1 cellular context compared by ENCODE assay signal in the genomic region with DNA sequence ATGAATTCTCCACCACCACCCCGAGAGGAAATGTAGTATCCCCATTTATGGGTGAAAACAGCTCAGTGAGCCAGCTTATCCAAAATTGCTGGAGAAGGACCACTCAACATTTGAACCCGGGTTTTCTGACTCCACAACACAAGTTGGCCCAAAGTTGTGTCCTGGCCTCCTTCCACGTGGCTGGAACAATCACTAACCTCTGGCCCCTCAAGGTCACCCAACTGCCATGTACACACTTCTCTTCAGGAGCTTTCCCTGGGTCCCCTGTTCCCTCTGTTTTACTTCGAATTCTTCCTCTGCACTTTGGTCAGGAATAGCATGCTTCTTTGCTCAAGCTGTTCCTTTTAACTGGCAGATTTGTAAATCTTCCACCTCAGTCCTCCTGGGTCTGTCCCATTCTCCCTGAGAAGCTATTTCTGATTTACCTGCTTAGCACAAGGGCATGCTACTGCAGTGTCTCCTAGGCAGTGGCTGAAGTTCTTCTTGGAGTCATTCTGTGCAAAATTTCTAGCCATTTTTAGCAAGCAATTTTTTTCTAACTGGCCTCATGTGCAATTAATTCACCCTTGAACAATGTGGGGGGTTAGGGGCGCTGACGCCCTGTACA.
TF ChIP-seq lines count a peak whose summit lies in the region.

No MANE protein-coding gene starts in this region.

TF ChIP-seq in HepG2, 621 proteins besides CTCF, POLR2A, EP300 and RAD21 (continued from another document and continues in another):
- TF ChIP-seq, protein P1, sequence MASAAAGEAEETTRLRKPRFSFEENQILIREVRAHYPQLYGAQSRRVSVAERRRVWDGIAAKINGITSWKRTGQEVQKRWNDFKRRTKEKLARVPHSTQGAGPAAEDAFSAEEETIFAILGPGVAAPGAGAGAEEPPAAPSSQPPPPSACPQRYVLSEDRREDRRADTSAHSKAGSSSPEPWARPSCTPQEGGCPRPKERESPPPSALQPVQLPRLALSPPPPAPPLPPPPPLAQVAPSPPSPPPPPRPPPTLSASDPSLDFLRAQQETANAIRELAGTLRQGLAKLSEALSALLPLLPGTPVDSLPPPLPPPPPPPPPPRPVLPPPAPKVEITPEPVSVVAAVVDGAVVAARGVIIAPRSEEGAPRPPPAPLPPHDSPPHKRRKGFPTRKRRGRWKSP (CRISPR knock-in tag; IDR thresholded peaks at IDR 0.05), result 0 out of 2 replicates have a peak, but pooled peaks have one; percentile 36
- TF ChIP-seq, protein P2, sequence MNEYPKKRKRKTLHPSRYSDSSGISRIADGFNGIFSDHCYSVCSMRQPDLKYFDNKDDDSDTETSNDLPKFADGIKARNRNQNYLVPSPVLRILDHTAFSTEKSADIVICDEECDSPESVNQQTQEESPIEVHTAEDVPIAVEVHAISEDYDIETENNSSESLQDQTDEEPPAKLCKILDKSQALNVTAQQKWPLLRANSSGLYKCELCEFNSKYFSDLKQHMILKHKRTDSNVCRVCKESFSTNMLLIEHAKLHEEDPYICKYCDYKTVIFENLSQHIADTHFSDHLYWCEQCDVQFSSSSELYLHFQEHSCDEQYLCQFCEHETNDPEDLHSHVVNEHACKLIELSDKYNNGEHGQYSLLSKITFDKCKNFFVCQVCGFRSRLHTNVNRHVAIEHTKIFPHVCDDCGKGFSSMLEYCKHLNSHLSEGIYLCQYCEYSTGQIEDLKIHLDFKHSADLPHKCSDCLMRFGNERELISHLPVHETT (CRISPR knock-in tag; conservative IDR thresholded peaks at IDR 0.05), result no peak
- TF ChIP-seq ZFP62 (CRISPR knock-in tag; IDR thresholded peaks at IDR 0.05) (no peak), KDM2A (CRISPR knock-in tag; IDR thresholded peaks at IDR 0.05; ENCODE audit: borderline replicate concordance, low read depth) (peak; percentile 48), ZC3H13 (CRISPR knock-in tag; IDR thresholded peaks at IDR 0.05) (no peak; the same call in 1 of the 2 replicates), POLR2AphosphoS2 (IDR thresholded peaks at IDR 0.05; ENCODE audit: low read depth, low read length) (no peak), ZBTB1 (CRISPR knock-in tag; IDR thresholded peaks at IDR 0.05; ENCODE audit: borderline replicate concordance) (no peak), ZNF333 (CRISPR knock-in tag; IDR thresholded peaks at IDR 0.05; ENCODE audit: borderline replicate concordance) (no peak), BCL6 (CRISPR knock-in tag; IDR thresholded peaks at IDR 0.05) (peak; percentile 84), NONO (IDR thresholded peaks at IDR 0.05) (no peak), NONO (CRISPR knock-in tag; conservative IDR thresholded peaks at IDR 0.05) (no peak; the same call in 1 of the 2 replicates), GATA4 (IDR thresholded peaks at IDR 0.05; ENCODE audit: borderline replicate concordance, low read depth) (0 out of 2 replicates have a peak, but pooled peaks have one; percentile 18), ZNF746 (CRISPR knock-in tag; IDR thresholded peaks at IDR 0.05) (0 out of 2 replicates have a peak, but pooled peaks have one; percentile 31), CC2D1A (CRISPR knock-in tag; IDR thresholded peaks at IDR 0.05) (no peak), HDAC1 (CRISPR knock-in tag; IDR thresholded peaks at IDR 0.05) (peak; percentile 67; the same call in 1 of the 2 replicates), RORA (CRISPR knock-in tag; IDR thresholded peaks at IDR 0.05) (no peak), TBL1XR1 (IDR thresholded peaks at IDR 0.05; ENCODE audit: borderline replicate concordance, low read length, partially characterized antibody) (no peak), NFATC3 (CRISPR knock-in tag; IDR thresholded peaks at IDR 0.05) (no peak), HMGA1 (CRISPR knock-in tag; conservative IDR thresholded peaks at IDR 0.05) (no peak), ZNF335 (CRISPR knock-in tag; IDR thresholded peaks at IDR 0.05) (no peak), MIXL1 (CRISPR knock-in tag; IDR thresholded peaks at IDR 0.05) (peak; percentile 57), U2AF1 (optimal IDR thresholded peaks at IDR 0.05; ENCODE audit: low read depth, low read length) (no peak), ZKSCAN5 (CRISPR knock-in tag; IDR thresholded peaks at IDR 0.05) (no peak), ZNF468 (CRISPR knock-in tag; IDR thresholded peaks at IDR 0.05) (no peak), ZNF317 (CRISPR knock-in tag; IDR thresholded peaks at IDR 0.05) (0 out of 2 replicates have a peak, but pooled peaks have one; percentile 14), DPF2 (CRISPR knock-in tag; IDR thresholded peaks at IDR 0.05; ENCODE audit: borderline replicate concordance, low read depth) (no peak; the same call in 1 of the 2 replicates), GFI1 (CRISPR knock-in tag; IDR thresholded peaks at IDR 0.05; ENCODE audit: borderline replicate concordance) (peak; percentile 80), NKX3-1 (CRISPR knock-in tag; IDR thresholded peaks at IDR 0.05) (no peak), NRL (CRISPR knock-in tag; IDR thresholded peaks at IDR 0.05; ENCODE audit: borderline replicate concordance) (no peak), KAT8 (CRISPR knock-in tag; IDR thresholded peaks at IDR 0.05) (peak; percentile 47; the same call in 1 of the 2 replicates), ZNF124 (CRISPR knock-in tag; IDR thresholded peaks at IDR 0.05) (peak; percentile 58; the same call in 1 of the 2 replicates), ZNF136 (CRISPR knock-in tag; IDR thresholded peaks at IDR 0.05; ENCODE audit: low read depth) (no peak), RFX5 (IDR thresholded peaks at IDR 0.05; ENCODE audit: low read depth, low read length) (no peak)
- TF ChIP-seq, protein P3, sequence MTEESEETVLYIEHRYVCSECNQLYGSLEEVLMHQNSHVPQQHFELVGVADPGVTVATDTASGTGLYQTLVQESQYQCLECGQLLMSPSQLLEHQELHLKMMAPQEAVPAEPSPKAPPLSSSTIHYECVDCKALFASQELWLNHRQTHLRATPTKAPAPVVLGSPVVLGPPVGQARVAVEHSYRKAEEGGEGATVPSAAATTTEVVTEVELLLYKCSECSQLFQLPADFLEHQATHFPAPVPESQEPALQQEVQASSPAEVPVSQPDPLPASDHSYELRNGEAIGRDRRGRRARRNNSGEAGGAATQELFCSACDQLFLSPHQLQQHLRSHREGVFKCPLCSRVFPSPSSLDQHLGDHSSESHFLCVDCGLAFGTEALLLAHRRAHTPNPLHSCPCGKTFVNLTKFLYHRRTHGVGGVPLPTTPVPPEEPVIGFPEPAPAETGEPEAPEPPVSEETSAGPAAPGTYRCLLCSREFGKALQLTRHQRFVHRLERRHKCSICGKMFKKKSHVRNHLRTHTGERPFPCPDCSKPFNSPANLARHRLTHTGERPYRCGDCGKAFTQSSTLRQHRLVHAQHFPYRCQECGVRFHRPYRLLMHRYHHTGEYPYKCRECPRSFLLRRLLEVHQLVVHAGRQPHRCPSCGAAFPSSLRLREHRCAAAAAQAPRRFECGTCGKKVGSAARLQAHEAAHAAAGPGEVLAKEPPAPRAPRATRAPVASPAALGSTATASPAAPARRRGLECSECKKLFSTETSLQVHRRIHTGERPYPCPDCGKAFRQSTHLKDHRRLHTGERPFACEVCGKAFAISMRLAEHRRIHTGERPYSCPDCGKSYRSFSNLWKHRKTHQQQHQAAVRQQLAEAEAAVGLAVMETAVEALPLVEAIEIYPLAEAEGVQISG (CRISPR knock-in tag; IDR thresholded peaks at IDR 0.05), result peak; percentile 40
- TF ChIP-seq, protein P4, sequence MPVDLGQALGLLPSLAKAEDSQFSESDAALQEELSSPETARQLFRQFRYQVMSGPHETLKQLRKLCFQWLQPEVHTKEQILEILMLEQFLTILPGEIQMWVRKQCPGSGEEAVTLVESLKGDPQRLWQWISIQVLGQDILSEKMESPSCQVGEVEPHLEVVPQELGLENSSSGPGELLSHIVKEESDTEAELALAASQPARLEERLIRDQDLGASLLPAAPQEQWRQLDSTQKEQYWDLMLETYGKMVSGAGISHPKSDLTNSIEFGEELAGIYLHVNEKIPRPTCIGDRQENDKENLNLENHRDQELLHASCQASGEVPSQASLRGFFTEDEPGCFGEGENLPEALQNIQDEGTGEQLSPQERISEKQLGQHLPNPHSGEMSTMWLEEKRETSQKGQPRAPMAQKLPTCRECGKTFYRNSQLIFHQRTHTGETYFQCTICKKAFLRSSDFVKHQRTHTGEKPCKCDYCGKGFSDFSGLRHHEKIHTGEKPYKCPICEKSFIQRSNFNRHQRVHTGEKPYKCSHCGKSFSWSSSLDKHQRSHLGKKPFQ (CRISPR knock-in tag; IDR thresholded peaks at IDR 0.05; ENCODE audit: insufficient replicate concordance), result no peak
- TF ChIP-seq, protein P5, sequence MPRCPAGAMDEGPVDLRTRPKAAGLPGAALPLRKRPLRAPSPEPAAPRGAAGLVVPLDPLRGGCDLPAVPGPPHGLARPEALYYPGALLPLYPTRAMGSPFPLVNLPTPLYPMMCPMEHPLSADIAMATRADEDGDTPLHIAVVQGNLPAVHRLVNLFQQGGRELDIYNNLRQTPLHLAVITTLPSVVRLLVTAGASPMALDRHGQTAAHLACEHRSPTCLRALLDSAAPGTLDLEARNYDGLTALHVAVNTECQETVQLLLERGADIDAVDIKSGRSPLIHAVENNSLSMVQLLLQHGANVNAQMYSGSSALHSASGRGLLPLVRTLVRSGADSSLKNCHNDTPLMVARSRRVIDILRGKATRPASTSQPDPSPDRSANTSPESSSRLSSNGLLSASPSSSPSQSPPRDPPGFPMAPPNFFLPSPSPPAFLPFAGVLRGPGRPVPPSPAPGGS (CRISPR knock-in tag; IDR thresholded peaks at IDR 0.05), result no peak
- TF ChIP-seq, protein P6, sequence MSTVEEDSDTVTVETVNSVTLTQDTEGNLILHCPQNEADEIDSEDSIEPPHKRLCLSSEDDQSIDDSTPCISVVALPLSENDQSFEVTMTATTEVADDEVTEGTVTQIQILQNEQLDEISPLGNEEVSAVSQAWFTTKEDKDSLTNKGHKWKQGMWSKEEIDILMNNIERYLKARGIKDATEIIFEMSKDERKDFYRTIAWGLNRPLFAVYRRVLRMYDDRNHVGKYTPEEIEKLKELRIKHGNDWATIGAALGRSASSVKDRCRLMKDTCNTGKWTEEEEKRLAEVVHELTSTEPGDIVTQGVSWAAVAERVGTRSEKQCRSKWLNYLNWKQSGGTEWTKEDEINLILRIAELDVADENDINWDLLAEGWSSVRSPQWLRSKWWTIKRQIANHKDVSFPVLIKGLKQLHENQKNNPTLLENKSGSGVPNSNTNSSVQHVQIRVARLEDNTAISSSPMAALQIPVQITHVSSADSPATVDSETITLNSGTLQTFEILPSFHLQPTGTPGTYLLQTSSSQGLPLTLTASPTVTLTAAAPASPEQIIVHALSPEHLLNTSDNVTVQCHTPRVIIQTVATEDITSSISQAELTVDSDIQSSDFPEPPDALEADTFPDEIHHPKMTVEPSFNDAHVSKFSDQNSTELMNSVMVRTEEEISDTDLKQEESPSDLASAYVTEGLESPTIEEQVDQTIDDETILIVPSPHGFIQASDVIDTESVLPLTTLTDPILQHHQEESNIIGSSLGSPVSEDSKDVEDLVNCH (CRISPR knock-in tag; IDR thresholded peaks at IDR 0.05), result no peak
- TF ChIP-seq, protein P7, sequence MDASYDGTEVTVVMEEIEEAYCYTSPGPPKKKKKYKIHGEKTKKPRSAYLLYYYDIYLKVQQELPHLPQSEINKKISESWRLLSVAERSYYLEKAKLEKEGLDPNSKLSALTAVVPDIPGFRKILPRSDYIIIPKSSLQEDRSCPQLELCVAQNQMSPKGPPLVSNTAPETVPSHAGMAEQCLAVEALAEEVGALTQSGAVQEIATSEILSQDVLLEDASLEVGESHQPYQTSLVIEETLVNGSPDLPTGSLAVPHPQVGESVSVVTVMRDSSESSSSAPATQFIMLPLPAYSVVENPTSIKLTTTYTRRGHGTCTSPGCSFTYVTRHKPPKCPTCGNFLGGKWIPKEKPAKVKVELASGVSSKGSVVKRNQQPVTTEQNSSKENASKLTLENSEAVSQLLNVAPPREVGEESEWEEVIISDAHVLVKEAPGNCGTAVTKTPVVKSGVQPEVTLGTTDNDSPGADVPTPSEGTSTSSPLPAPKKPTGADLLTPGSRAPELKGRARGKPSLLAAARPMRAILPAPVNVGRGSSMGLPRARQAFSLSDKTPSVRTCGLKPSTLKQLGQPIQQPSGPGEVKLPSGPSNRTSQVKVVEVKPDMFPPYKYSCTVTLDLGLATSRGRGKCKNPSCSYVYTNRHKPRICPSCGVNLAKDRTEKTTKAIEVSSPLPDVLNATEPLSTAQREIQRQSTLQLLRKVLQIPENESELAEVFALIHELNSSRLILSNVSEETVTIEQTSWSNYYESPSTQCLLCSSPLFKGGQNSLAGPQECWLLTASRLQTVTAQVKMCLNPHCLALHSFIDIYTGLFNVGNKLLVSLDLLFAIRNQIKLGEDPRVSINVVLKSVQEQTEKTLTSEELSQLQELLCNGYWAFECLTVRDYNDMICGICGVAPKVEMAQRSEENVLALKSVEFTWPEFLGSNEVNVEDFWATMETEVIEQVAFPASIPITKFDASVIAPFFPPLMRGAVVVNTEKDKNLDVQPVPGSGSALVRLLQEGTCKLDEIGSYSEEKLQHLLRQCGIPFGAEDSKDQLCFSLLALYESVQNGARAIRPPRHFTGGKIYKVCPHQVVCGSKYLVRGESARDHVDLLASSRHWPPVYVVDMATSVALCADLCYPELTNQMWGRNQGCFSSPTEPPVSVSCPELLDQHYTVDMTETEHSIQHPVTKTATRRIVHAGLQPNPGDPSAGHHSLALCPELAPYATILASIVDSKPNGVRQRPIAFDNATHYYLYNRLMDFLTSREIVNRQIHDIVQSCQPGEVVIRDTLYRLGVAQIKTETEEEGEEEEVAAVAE (CRISPR knock-in tag; IDR thresholded peaks at IDR 0.05; ENCODE audit: borderline replicate concordance), result 0 out of 2 replicates have a peak, but pooled peaks have one; percentile 49
- TF ChIP-seq, protein P8, sequence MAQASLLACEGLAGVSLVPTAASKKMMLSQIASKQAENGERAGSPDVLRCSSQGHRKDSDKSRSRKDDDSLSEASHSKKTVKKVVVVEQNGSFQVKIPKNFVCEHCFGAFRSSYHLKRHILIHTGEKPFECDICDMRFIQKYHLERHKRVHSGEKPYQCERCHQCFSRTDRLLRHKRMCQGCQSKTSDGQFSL (CRISPR knock-in tag; IDR thresholded peaks at IDR 0.05), result no peak
- TF ChIP-seq, protein P9, sequence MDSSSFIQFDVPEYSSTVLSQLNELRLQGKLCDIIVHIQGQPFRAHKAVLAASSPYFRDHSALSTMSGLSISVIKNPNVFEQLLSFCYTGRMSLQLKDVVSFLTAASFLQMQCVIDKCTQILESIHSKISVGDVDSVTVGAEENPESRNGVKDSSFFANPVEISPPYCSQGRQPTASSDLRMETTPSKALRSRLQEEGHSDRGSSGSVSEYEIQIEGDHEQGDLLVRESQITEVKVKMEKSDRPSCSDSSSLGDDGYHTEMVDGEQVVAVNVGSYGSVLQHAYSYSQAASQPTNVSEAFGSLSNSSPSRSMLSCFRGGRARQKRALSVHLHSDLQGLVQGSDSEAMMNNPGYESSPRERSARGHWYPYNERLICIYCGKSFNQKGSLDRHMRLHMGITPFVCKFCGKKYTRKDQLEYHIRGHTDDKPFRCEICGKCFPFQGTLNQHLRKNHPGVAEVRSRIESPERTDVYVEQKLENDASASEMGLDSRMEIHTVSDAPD (CRISPR knock-in tag; IDR thresholded peaks at IDR 0.05), result no peak
- TF ChIP-seq, protein P10, sequence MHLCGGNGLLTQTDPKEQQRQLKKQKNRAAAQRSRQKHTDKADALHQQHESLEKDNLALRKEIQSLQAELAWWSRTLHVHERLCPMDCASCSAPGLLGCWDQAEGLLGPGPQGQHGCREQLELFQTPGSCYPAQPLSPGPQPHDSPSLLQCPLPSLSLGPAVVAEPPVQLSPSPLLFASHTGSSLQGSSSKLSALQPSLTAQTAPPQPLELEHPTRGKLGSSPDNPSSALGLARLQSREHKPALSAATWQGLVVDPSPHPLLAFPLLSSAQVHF (CRISPR knock-in tag; IDR thresholded peaks at IDR 0.05), result no peak
- TF ChIP-seq, protein P11, sequence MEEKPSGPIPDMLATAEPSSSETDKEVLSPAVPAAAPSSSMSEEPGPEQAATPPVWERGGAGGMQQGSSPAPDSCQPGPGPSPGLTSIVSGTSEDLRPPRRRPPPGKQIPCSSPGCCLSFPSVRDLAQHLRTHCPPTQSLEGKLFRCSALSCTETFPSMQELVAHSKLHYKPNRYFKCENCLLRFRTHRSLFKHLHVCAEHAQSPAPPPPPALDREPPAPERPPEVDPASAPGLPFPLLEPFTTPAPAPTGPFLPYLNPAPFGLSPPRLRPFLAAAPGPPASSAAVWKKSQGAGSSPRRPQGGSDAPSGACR (CRISPR knock-in tag; IDR thresholded peaks at IDR 0.05), result no peak
